ENCODE assay signal across 19 cellular contexts in genomic region chr15:84793431-84793830, GRCh38.
"Had no signal": no experiment of that assay in that cellular context is flagged by ENCODE, and none has a peak within 500 bp of the region (broad histone marks: within the 10 kb centered on the region; RNA-seq: fewer than 3 reads in every experiment).

No MANE protein-coding gene starts in this region.

- H3K27me3 ChIP-seq: gastrocnemius medialis, heart right ventricle, left lung, right atrium auricular region, transverse colon had no signal

- H3K27ac ChIP-seq: coronary artery, heart right ventricle, left lung, lower lobe of right lung, right atrium auricular region, thoracic aorta, transverse colon had no signal

- H3K9me3 ChIP-seq: gastrocnemius medialis, heart right ventricle, left lung, lower lobe of right lung, right atrium auricular region, thoracic aorta, transverse colon had no signal

- ATAC-seq: esophagus mucosa; gastrocnemius medialis; heart right ventricle; left lung; lower lobe of right lung; naive thymus-derived CD4-positive, alpha-beta T cell; stimulated activated memory B cell treated with anti-CD40 and anti-IgM and Interleukin-4, amounts not matched to agents 10 μg/mL and 1 μg/mL and 100 μg/mL, for 72 hours had no signal

- H3K27ac Mint-ChIP-seq: memory B cell; stimulated activated memory B cell treated with anti-CD40 and anti-IgM and Interleukin-4, amounts not matched to agents 10 μg/mL and 1 μg/mL and 100 μg/mL, for 72 hours; stimulated activated naive CD8-positive, alpha-beta T cell treated with anti-CD3 and anti-CD28 coated beads, Interleukin-15, Interleukin-2, amounts not matched to agents 100 ng/mL and 50 ng/mL, for 24 hours had no signal

- H3K27me3 Mint-ChIP-seq: memory B cell; naive thymus-derived CD4-positive, alpha-beta T cell; stimulated activated memory B cell treated with anti-CD40 and anti-IgM and Interleukin-4, amounts not matched to agents 10 μg/mL and 1 μg/mL and 100 μg/mL, for 72 hours; stimulated activated naive CD8-positive, alpha-beta T cell treated with anti-CD3 and anti-CD28 coated beads, Interleukin-15, Interleukin-2, amounts not matched to agents 100 ng/mL and 50 ng/mL, for 24 hours had no signal

- H3K9me3 Mint-ChIP-seq: memory B cell; naive thymus-derived CD4-positive, alpha-beta T cell; nephron progenitor cell; stimulated activated memory B cell treated with anti-CD40 and anti-IgM and Interleukin-4, amounts not matched to agents 10 μg/mL and 1 μg/mL and 100 μg/mL, for 72 hours; stimulated activated naive CD8-positive, alpha-beta T cell treated with anti-CD3 and anti-CD28 coated beads, Interleukin-15, Interleukin-2, amounts not matched to agents 100 ng/mL and 50 ng/mL, for 24 hours had no signal

- H3K4me3 ChIP-seq: coronary artery, gastrocnemius medialis, heart right ventricle, left lung, lower lobe of right lung, right atrium auricular region, thoracic aorta, transverse colon had no signal

- FAIRE-seq: keratinocyte had no signal

- H3K4me3 Mint-ChIP-seq: memory B cell; naive thymus-derived CD4-positive, alpha-beta T cell; nephron progenitor cell; stimulated activated memory B cell treated with anti-CD40 and anti-IgM and Interleukin-4, amounts not matched to agents 10 μg/mL and 1 μg/mL and 100 μg/mL, for 72 hours; stimulated activated naive CD8-positive, alpha-beta T cell treated with anti-CD3 and anti-CD28 coated beads, Interleukin-15, Interleukin-2, amounts not matched to agents 100 ng/mL and 50 ng/mL, for 24 hours had no signal

- DNase-seq: central memory CD4-positive, alpha-beta T cell; effector CD4-positive, alpha-beta T cell; gastrocnemius medialis; heart right ventricle; left lung; lower lobe of right lung; naive thymus-derived CD4-positive, alpha-beta T cell; nephron progenitor cell; posterior cingulate gyrus; stimulated activated CD4-positive, alpha-beta T cell treated with anti-CD3 and anti-CD28 coated beads, Interleukin-4, amount 100 ng/mL, for 24 hours; transverse colon had no signal
